ENCODE assay signal across 1 cellular context in the genomic region with DNA sequence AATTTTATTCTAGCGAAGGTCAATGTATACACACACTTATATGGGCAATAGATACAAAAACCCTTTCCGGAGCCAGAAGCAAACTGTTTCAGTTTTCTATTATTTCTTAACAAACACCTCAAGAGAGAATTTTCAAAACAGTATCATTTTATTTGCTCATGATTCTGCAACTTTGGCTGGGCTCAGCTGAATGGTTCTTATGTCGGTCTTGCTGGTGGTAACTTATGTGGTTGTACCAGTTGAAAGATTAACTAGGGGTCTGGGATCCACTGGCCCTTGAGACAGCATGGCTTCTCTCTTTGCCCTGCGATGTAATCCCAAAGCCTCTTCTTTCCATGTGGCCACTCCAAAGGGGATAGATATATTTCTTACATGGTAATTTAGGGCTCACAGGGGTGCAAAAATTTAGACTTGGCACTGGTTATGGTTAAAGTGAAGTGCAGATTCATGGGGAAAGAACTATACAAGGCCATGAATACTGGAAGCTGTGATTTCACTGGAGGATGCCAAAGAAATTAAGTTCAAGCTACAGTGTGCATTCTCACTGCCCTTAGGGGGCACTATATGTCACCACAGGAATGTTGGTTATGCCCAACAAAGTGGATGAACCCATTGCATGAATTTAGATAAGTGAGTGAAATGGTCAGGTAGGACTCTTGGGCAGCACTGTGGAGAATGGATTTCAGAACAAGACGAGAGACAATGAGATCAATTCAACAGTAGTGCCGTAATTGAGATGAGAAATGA.
TF ChIP-seq lines count a peak whose summit lies in the region.

No MANE protein-coding gene starts in this region.

TF ChIP-seq in SK-N-SH treated with all-trans-retinoic acid at 6 μM for 48 hours, 23 proteins besides CTCF, POLR2A, EP300 and RAD21 (continued from another document):
- TF ChIP-seq, protein P1, sequence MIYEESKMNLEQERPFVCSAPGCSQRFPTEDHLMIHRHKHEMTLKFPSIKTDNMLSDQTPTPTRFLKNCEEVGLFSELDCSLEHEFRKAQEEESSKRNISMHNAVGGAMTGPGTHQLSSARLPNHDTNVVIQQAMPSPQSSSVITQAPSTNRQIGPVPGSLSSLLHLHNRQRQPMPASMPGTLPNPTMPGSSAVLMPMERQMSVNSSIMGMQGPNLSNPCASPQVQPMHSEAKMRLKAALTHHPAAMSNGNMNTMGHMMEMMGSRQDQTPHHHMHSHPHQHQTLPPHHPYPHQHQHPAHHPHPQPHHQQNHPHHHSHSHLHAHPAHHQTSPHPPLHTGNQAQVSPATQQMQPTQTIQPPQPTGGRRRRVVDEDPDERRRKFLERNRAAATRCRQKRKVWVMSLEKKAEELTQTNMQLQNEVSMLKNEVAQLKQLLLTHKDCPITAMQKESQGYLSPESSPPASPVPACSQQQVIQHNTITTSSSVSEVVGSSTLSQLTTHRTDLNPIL (CRISPR knock-in tag; IDR thresholded peaks at IDR 0.05; ENCODE audit: low read depth), result no peak
- no peak for TF ChIP-seq ARNTL (CRISPR knock-in tag; IDR thresholded peaks at IDR 0.05; ENCODE audit: borderline replicate concordance, low read depth)
- TF ChIP-seq ESRRG (CRISPR knock-in tag; IDR thresholded peaks at IDR 0.05), result no peak
- TF ChIP-seq ISL1 (CRISPR knock-in tag; IDR thresholded peaks at IDR 0.05), result no peak
TF ChIP-seq in SK-N-SH treated with all-trans-retinoic acid at 6 μM for 48 hours: peak in this region for 0.
